1 cellular context compared by ENCODE assay signal in genomic region chr20:50366270-50367103, GRCh38.
TF ChIP-seq lines count a peak whose summit lies in the region.

No MANE protein-coding gene starts in this region.

TF ChIP-seq in K562, 482 proteins besides CTCF, POLR2A, EP300 and RAD21 (continued from another document):
- TF ChIP-seq ZBTB33 (CRISPR knock-in tag; IDR thresholded peaks at IDR 0.05) (no peak), CREM (IDR thresholded peaks at IDR 0.05; ENCODE audit: low read depth) (no peak), ZFP30 (CRISPR knock-in tag; IDR thresholded peaks at IDR 0.05; ENCODE audit: borderline replicate concordance) (no peak), STAG1 (CRISPR knock-in tag; IDR thresholded peaks at IDR 0.05; ENCODE audit: borderline replicate concordance) (no peak), ZNF764 (CRISPR knock-in tag; IDR thresholded peaks at IDR 0.05; ENCODE audit: low read depth) (no peak), MYC (IDR thresholded peaks at IDR 0.05; ENCODE audit: low read depth, low read length) (no peak), MYC (CRISPR knock-in tag; IDR thresholded peaks at IDR 0.05; ENCODE audit: borderline replicate concordance, low read depth) (no peak), XRCC3 (IDR thresholded peaks at IDR 0.05) (no peak), ZFP1 (CRISPR knock-in tag; IDR thresholded peaks at IDR 0.05) (no peak), BRCA1 (IDR thresholded peaks at IDR 0.05) (no peak), BRCA1 (CRISPR knock-in tag; IDR thresholded peaks at IDR 0.05) (no peak), NR0B1 (IDR thresholded peaks at IDR 0.05; ENCODE audit: partially characterized antibody) (no peak), ZNF316 (IDR thresholded peaks at IDR 0.05) (no peak), MYNN (IDR thresholded peaks at IDR 0.05) (no peak), MYNN (CRISPR knock-in tag; IDR thresholded peaks at IDR 0.05) (no peak), ARID4B (CRISPR knock-in tag; IDR thresholded peaks at IDR 0.05) (no peak), HEY1 (CRISPR knock-in tag; IDR thresholded peaks at IDR 0.05; ENCODE audit: borderline replicate concordance) (no peak), PHTF2 (CRISPR knock-in tag; IDR thresholded peaks at IDR 0.05) (no peak), U2AF2 (optimal IDR thresholded peaks at IDR 0.05; ENCODE audit: low read depth, low read length) (no peak), NR2C2 (CRISPR knock-in tag; IDR thresholded peaks at IDR 0.05) (no peak), NR2C2 (tag; IDR thresholded peaks at IDR 0.05) (peak; percentile 48; the same call in 1 of the 2 replicates), CEBPZ (IDR thresholded peaks at IDR 0.05; ENCODE audit: borderline replicate concordance, low read depth, low read length) (no peak)
